Comparison of ENCODE assay signal across 23 cellular contexts in the genomic region with DNA sequence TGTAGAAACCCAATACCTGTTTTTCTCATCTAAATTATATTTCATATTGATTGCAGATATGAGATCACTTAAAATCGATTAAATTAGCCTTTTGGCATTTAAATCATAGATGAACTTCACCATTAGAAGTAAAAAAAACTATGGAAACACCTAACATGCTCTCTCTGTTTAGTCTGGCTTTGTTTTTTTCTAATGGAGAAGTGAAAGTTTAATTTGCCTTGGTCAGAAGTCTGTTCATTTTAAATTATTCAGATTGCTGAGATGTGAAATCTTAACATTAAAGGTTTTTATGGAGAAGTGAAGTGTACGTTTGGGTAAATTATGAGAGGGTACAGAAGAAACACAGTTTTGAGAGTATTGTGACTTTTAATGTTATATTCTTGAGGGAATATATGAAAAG.
"Had no signal": no experiment of that assay in that cellular context is flagged by ENCODE, and none has a peak within 500 bp of the region (broad histone marks: within the 10 kb centered on the region; RNA-seq: fewer than 3 reads in every experiment).

No MANE protein-coding gene starts in this region.

- H3K4me3 ChIP-seq: lung, mucosa of descending colon, prostate gland, right atrium auricular region, smooth muscle cell, stomach, thyroid gland had no signal

- H3K4me1 Mint-ChIP-seq: mesothelial cell of epicardium had no signal

- DNase-seq: cortex of kidney; effector CD4-positive, alpha-beta T cell; kidney; mesenchymal stem cell; mucosa of descending colon; naive B cell; nucleus accumbens; stimulated activated CD4-positive, alpha-beta T cell treated with anti-CD3 and anti-CD28 coated beads, Interleukin-12 subunit alpha, Interleukin-12 subunit beta, amount 100 ng/mL, for 4 hours; stimulated activated CD4-positive, alpha-beta T cell treated with anti-CD3 and anti-CD28 coated beads, Interleukin-1b, Interleukin-23, amount 100 ng/mL, for 48 hours; stimulated activated CD4-positive, alpha-beta T cell treated with anti-CD3 and anti-CD28 coated beads, Interleukin-4, amount 100 ng/mL, for 1 hour; stimulated activated CD8-positive, alpha-beta memory T cell treated with anti-CD3 and anti-CD28 coated beads, Interleukin-4, amount 100 ng/mL, for 48 hours; stimulated activated naive CD4-positive, alpha-beta T cell treated with Interleukin-2 at 50 U/mL for 16 hours; stomach; thyroid gland; trophoblast cell had no signal

- H3K27me3 ChIP-seq: right atrium auricular region, stomach, thyroid gland had no signal

- H3K4me3 Mint-ChIP-seq: mesothelial cell of epicardium; naive B cell; natural killer cell treated with Interleukin-12 subunit alpha and Interleukin-12 subunit beta and Interleukin-15 and Interleukin-18, amount 100 ng/mL, for 72 hours had no signal

- H3K36me3 ChIP-seq: prostate gland had no signal

- H3K27ac Mint-ChIP-seq: mesothelial cell of epicardium; natural killer cell treated with Interleukin-12 subunit alpha and Interleukin-12 subunit beta and Interleukin-15 and Interleukin-18, amount 100 ng/mL, for 72 hours had no signal

- H3K27me3 Mint-ChIP-seq: naive B cell; natural killer cell treated with Interleukin-12 subunit alpha and Interleukin-12 subunit beta and Interleukin-15 and Interleukin-18, amount 100 ng/mL, for 72 hours had no signal

- H3K27ac ChIP-seq: prostate gland, right atrium auricular region, stomach, thyroid gland had no signal

- ATAC-seq: left lobe of liver; mucosa of descending colon; natural killer cell treated with Interleukin-12 subunit alpha and Interleukin-12 subunit beta and Interleukin-15 and Interleukin-18, amount 100 ng/mL, for 72 hours; sciatic nerve had no signal

- H3K9me3 Mint-ChIP-seq: mesothelial cell of epicardium; naive B cell; natural killer cell treated with Interleukin-12 subunit alpha and Interleukin-12 subunit beta and Interleukin-15 and Interleukin-18, amount 100 ng/mL, for 72 hours had no signal

- H3K9me3 ChIP-seq: mucosa of descending colon, prostate gland, right atrium auricular region, stomach, thyroid gland had no signal

- H3K4me2 ChIP-seq: smooth muscle cell had no signal
